28 cellular contexts compared by ENCODE assay signal in genomic region chr9:96062854-96063253, GRCh38.
"Had no signal": no experiment of that assay in that cellular context is flagged by ENCODE, and none has a peak within 500 bp of the region (broad histone marks: within the 10 kb centered on the region; RNA-seq: fewer than 3 reads in every experiment).

No MANE protein-coding gene starts in this region.

- H3K4me2 ChIP-seq: smooth muscle cell had no signal

- H3K9ac ChIP-seq: parathyroid adenoma had no signal

- H3K27me3 ChIP-seq: sigmoid colon, testis, upper lobe of left lung had no signal

- H3K27ac ChIP-seq: parathyroid adenoma, WERI-Rb-1 had no signal

- H3K4me1 ChIP-seq: parathyroid adenoma had no signal

- H3K9me3 Mint-ChIP-seq: T-helper 2 cell treated with Interferon-gamma antibody and Interleukin-4, amounts not matched to agents 5 μg/mL and 100 μg/mL, for 36 hours had no signal

- H3K36me3 ChIP-seq: sigmoid colon, upper lobe of left lung, WERI-Rb-1 had no signal

- H3K27ac Mint-ChIP-seq: activated naive CD8-positive, alpha-beta T cell treated with anti-CD3 and anti-CD28 coated beads, Interleukin-2, amount 50 U/mL, for 24 hours; nephron progenitor cell; stimulated activated naive B cell treated with anti-CD40 and anti-IgM and Interleukin-4, amounts not matched to agents 10 μg/mL and 1 μg/mL and 100 μg/mL, for 72 hours; T-helper 2 cell treated with Interferon-gamma antibody and Interleukin-4, amounts not matched to agents 5 μg/mL and 100 μg/mL, for 36 hours had no signal

- H3K4me3 Mint-ChIP-seq: activated naive CD8-positive, alpha-beta T cell treated with anti-CD3 and anti-CD28 coated beads, Interleukin-2, amount 50 U/mL, for 24 hours; nephron progenitor cell; stimulated activated naive B cell treated with anti-CD40 and anti-IgM and Interleukin-4, amounts not matched to agents 10 μg/mL and 1 μg/mL and 100 μg/mL, for 72 hours; T-helper 2 cell treated with Interferon-gamma antibody and Interleukin-4, amounts not matched to agents 5 μg/mL and 100 μg/mL, for 36 hours had no signal

- H3K36me3 Mint-ChIP-seq: stimulated activated naive B cell treated with anti-CD40 and anti-IgM and Interleukin-4, amounts not matched to agents 10 μg/mL and 1 μg/mL and 100 μg/mL, for 72 hours had no signal

- H3K4me3 ChIP-seq: mucosa of descending colon, sigmoid colon, smooth muscle cell, testis, upper lobe of left lung had no signal

- H2AFZ ChIP-seq: parathyroid adenoma had no signal

- H3K9me3 ChIP-seq: mucosa of descending colon, sigmoid colon, testis, upper lobe of left lung had no signal

- DNase-seq: activated CD4-positive, alpha-beta T cell treated with anti-CD3 and anti-CD28 coated beads for 1 hour; activated CD4-positive, alpha-beta T cell treated with anti-CD3 and anti-CD28 coated beads, Interleukin-2, amount 50 U/mL, for 1 hour; activated CD8-positive, alpha-beta memory T cell treated with anti-CD3 and anti-CD28 coated beads, Interleukin-2, amount 50 U/mL, for 48 hours; activated effector memory CD4-positive, alpha-beta T cell treated with anti-CD3 and anti-CD28 coated beads, Interleukin-2, amount 50 U/mL, for 16 hours; activated naive CD4-positive, alpha-beta T cell treated with anti-CD3 and anti-CD28 coated beads, Interleukin-2, amount 50 U/mL, for 16 hours; activated naive CD8-positive, alpha-beta T cell treated with anti-CD3 and anti-CD28 coated beads, Interleukin-2, amount 50 U/mL, for 24 hours; activated T-cell treated with anti-CD3 and anti-CD28 coated beads, Interleukin-2, amount 50 U/mL, for 48 hours; effector memory CD4-positive, alpha-beta T cell; foreskin melanocyte; glutamatergic neuron; hippocampal formation; left cardiac atrium; mucosa of descending colon; nephron progenitor cell; nucleus accumbens; sigmoid colon; stimulated activated CD4-positive, alpha-beta T cell treated with anti-CD3 and anti-CD28 coated beads, Interleukin-15, amount 100 ng/mL, for 24 hours; stimulated activated naive B cell treated with anti-CD40 and anti-IgM and Interleukin-4, amounts not matched to agents 10 μg/mL and 1 μg/mL and 100 μg/mL, for 72 hours; testis; upper lobe of left lung; WERI-Rb-1 had no signal

- FAIRE-seq: endothelial cell of umbilical vein, TTC549 had no signal

- H3K79me2 ChIP-seq: parathyroid adenoma had no signal

- H3K27me3 Mint-ChIP-seq: activated naive CD8-positive, alpha-beta T cell treated with anti-CD3 and anti-CD28 coated beads, Interleukin-2, amount 50 U/mL, for 24 hours had no signal

- ATAC-seq: activated naive CD8-positive, alpha-beta T cell treated with anti-CD3 and anti-CD28 coated beads, Interleukin-2, amount 50 U/mL, for 24 hours; esophagus mucosa; SK-N-SH treated with all-trans-retinoic acid at 6 μM for 48 hours; stimulated activated naive B cell treated with anti-CD40 and anti-IgM and Interleukin-4, amounts not matched to agents 10 μg/mL and 1 μg/mL and 100 μg/mL, for 72 hours had no signal

- H3K4me1 Mint-ChIP-seq: stimulated activated naive B cell treated with anti-CD40 and anti-IgM and Interleukin-4, amounts not matched to agents 10 μg/mL and 1 μg/mL and 100 μg/mL, for 72 hours had no signal
